In the genomic region with DNA sequence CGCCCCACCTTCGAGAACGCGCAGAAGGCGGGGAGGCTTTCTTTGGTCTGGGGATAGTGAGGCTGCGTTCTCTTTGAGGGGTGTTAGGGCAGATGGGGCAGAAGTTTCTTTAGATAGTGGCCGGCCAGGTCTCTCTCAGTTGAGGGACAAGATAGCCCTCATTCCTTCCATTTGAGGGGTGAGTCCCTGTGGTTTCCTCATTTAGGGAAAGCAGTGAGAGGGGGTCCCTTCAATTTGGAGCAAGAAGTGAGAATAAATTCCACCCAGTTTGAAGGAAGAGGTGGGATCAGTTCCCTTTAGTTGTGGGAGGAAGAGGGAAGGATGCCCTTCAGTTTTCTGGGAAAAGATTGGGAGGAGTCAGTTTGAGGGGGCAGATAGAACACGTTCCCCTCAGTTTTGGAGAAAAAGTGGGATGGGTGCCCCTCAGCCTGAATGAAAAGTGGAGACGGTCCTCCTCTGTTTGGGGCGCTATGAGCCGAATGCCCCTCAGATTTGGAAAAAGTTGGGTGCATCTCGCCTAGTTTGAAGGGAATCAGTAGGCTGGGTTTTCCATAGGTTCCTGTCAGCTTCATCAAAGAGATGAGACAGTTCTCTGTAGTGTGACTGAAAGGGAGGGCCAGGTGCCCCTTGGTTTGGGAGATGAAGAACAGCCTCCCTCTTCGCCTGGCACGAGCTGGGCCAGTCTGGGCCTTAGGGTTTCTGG, we compare ENCODE assay signal across 1 cellular context.
TF ChIP-seq lines count a peak whose summit lies in the region.

No MANE protein-coding gene starts in this region.

TF ChIP-seq in H1, 55 proteins besides CTCF, POLR2A, EP300 and RAD21:
- TF ChIP-seq, protein P1, sequence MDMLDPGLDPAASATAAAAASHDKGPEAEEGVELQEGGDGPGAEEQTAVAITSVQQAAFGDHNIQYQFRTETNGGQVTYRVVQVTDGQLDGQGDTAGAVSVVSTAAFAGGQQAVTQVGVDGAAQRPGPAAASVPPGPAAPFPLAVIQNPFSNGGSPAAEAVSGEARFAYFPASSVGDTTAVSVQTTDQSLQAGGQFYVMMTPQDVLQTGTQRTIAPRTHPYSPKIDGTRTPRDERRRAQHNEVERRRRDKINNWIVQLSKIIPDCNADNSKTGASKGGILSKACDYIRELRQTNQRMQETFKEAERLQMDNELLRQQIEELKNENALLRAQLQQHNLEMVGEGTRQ (IDR thresholded peaks at IDR 0.05; ENCODE audit: low read length) = no peak
- TF ChIP-seq SIX5 (IDR thresholded peaks at IDR 0.05; ENCODE audit: low read depth, low read length) = no peak
- TF ChIP-seq SIN3A (conservative IDR thresholded peaks at IDR 0.05 in 1 of 2, IDR thresholded peaks at IDR 0.05 in 1 of 2; ENCODE audit: low read depth in 1 of 2, low read length in 2 of 2) = 0 out of 4 replicates have a peak, but pooled peaks of 1 of the 2 experiments have one; percentile 41
- TF ChIP-seq, protein P2, sequence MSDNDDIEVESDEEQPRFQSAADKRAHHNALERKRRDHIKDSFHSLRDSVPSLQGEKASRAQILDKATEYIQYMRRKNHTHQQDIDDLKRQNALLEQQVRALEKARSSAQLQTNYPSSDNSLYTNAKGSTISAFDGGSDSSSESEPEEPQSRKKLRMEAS (IDR thresholded peaks at IDR 0.05) = peak; percentile 85
- no peak for TF ChIP-seq TBP (IDR thresholded peaks at IDR 0.05; ENCODE audit: low read depth, low read length)
